8 cellular contexts compared by ENCODE assay signal in the genomic region with DNA sequence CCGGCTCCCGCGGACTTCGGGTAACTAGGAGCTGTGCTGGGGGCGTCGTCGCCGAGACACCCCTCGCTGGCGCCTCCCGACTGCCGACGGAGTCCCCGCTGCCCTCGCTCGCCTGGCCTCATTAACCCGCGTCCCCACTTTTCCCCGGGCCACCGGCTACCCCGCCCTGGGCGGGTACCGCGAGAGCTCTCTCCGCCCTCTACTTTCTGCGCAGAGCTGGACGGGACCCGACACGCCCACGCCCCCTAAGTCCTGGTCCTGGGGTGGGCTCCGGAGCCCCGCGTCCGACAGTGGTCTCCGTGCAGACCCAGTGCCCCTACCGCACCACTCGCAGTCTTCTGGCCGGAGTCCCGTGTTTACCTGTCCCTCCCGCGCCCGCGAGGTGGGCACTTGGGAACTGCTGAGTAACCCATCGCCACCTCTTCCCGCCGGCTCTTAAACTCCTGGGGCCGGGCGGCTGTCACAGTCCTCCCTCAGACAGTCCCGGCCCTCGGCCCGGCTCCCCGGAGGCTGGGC. TPM values are rescaled to one million over a fixed set of nuclear protein-coding genes. Genes with fewer than 3 reads are reported as not detected.
A peak's percentile ranks its signal among the peaks of the same experiment; 100 is the strongest.
DNase-seq lines count a peak whose midpoint lies in the region; ATAC-seq and TF ChIP-seq lines count a peak whose summit lies in the region.

No MANE protein-coding gene starts in this region.

- peak; percentile 75 for DNase-seq in GM13977 (ENCODE audit: low spot score)
- peak; percentile 62 for DNase-seq in SK-MEL-5 (ENCODE audit: low read depth, low spot score)
- peak; percentile 85 for DNase-seq in activated naive CD8-positive, alpha-beta T cell treated with anti-CD3 and anti-CD28 coated beads for 36 hours
- no peak for DNase-seq in right atrium auricular region (ENCODE audit: low spot score)
- no peak for DNase-seq in gastrocnemius medialis
- DNase-seq in GM20000 (ENCODE audit: low spot score): no peak

- TF ChIP-seq POLR2A in gastrocnemius medialis (IDR thresholded peaks at IDR 0.05): no peak

- intact Hi-C loops in gastrocnemius medialis (cut with DNase I; ENCODE audit: low total_unique reads): loop anchor here (1.0 to 5.0 kb wide), 4 partner anchors 24 to 386 kb away; a partner anchor contains a TSS

- H3K36me3 ChIP-seq in HUES6 (ENCODE audit: control insufficient read depth, insufficient read depth, low read length): peaks cover 32% of the 10 kb centered on the region
- H3K36me3 ChIP-seq in right atrium auricular region: peaks cover 33% of the 10 kb centered on the region
- peaks cover 6 to 34% of the 10 kb centered on the region in 2 donors for H3K36me3 ChIP-seq in gastrocnemius medialis

- H3K4me1 ChIP-seq in HUES6 (ENCODE audit: control insufficient read depth, insufficient read depth, low read length) (peaks cover 9% of the 10 kb centered on the region), right atrium auricular region (peaks cover 0 to 38% of the 10 kb centered on the region in 2 donors), gastrocnemius medialis (peaks cover 34 to 36% of the 10 kb centered on the region in 2 donors)

- no peaks in the 10 kb centered on the region for H3K9me3 Mint-ChIP-seq in activated naive CD8-positive, alpha-beta T cell treated with anti-CD3 and anti-CD28 coated beads for 36 hours

- H3K27ac ChIP-seq in HUES6 (ENCODE audit: low read depth, low read length): peak overlapping the region; percentile 79; the same call in 1 of the 2 replicates
- H3K27ac ChIP-seq in right atrium auricular region: peak overlapping the region; percentile 97
- peak overlapping the region; percentile 56 to 99 (median 98) for H3K27ac ChIP-seq in gastrocnemius medialis

- H3K27me3 ChIP-seq in HUES6 (ENCODE audit: control insufficient read depth, insufficient read depth, low read length) (no peaks in the 10 kb centered on the region), right atrium auricular region (no peaks in the 10 kb centered on the region), gastrocnemius medialis (no peaks in the 10 kb centered on the region)

- peaks cover 4% of the 10 kb centered on the region for H3K27me3 Mint-ChIP-seq in activated naive CD8-positive, alpha-beta T cell treated with anti-CD3 and anti-CD28 coated beads for 36 hours

- H3K4me1 Mint-ChIP-seq in activated naive CD8-positive, alpha-beta T cell treated with anti-CD3 and anti-CD28 coated beads for 36 hours: peaks cover 46% of the 10 kb centered on the region

- ATAC-seq in gastrocnemius medialis (peak; percentile 17 to 25), GM21360 (IDR thresholded peaks at IDR 0.05; ENCODE audit: unreplicated experiment) (no peak)

- in situ Hi-C loops in GM13977 (cut with MboI; ENCODE audit: low pct_unique_long_range_greater_than_20kb, low sequenced_read_pairs, unreplicated experiment) (no loop called here), SK-MEL-5 (cut with HindIII; ENCODE audit: low pct_unique_long_range_greater_than_20kb, low sequenced_read_pairs) (no loop called here), gastrocnemius medialis (cut with MboI; ENCODE audit: low sequenced_read_pairs in 4 of 4) (no loop called here)

- H3K4me3 ChIP-seq in HUES6 (ENCODE audit: low read depth, low read length) (peak overlapping the region; percentile 85), right atrium auricular region (peak overlapping the region; percentile 75 to 82), gastrocnemius medialis (peak overlapping the region; percentile 70 to 92 (median 80))

- H3K9me3 ChIP-seq in HUES6 (ENCODE audit: control insufficient read depth, insufficient read depth, low read depth, low read length) (no peaks in the 10 kb centered on the region), right atrium auricular region (no peaks in the 10 kb centered on the region), gastrocnemius medialis (no peaks in the 10 kb centered on the region)

- peak overlapping the region; percentile 99 for H3K27ac Mint-ChIP-seq in activated naive CD8-positive, alpha-beta T cell treated with anti-CD3 and anti-CD28 coated beads for 36 hours

- H3K4me3 Mint-ChIP-seq in activated naive CD8-positive, alpha-beta T cell treated with anti-CD3 and anti-CD28 coated beads for 36 hours: peak overlapping the region; percentile 100

- H3K9ac ChIP-seq in HUES6 (ENCODE audit: low read length): peak overlapping the region; percentile 82

- peaks cover 43% of the 10 kb centered on the region for H3K36me3 Mint-ChIP-seq in activated naive CD8-positive, alpha-beta T cell treated with anti-CD3 and anti-CD28 coated beads for 36 hours

- TF ChIP-seq CTCF in GM13977 (IDR thresholded peaks at IDR 0.05; ENCODE audit: extremely low read depth, insufficient read depth, missing control alignments) (no peak), right atrium auricular region (IDR thresholded peaks at IDR 0.05) (no peak), gastrocnemius medialis (IDR thresholded peaks at IDR 0.05 in 4 of 5, conservative IDR thresholded peaks at IDR 0.05 in 1 of 5) (no peak), GM20000 (IDR thresholded peaks at IDR 0.05; ENCODE audit: extremely low read depth, missing control alignments) (no peak)

RNA-seq across cellular contexts. Expression of a gene that starts 0.4 kb away (rescaled TPM):
- 12.0 and 17.3 TPM in 2 replicates for total RNA-seq in SK-MEL-5 (2014; rRNA removed; shearing (Covaris generic))
- polyA plus RNA-seq in SK-MEL-5 (2015; cell fraction: cytosol; rRNA removed): 29.7 and 35.3 TPM in 2 replicates
- polyA plus RNA-seq in SK-MEL-5 (2015; cell fraction: nucleus; rRNA removed): 6.2 and 7.6 TPM in 2 replicates
- total RNA-seq in activated naive CD8-positive, alpha-beta T cell treated with anti-CD3 and anti-CD28 coated beads for 36 hours: 10 to 100 TPM; 15.5 to 17.8 TPM
- total RNA-seq in right atrium auricular region (1 to 10 TPM in 1 of 2 donors, not detected in 1; 1.7 TPM), gastrocnemius medialis (under 1 TPM in 3 of 4 donors, not detected in 1; 0.46 to 0.82 (median 0.75) TPM)

RNA-seq across cellular contexts. Expression of a gene that starts 2.1 kb away (rescaled TPM):
- 1.8 and 2.1 TPM in 2 replicates for total RNA-seq in SK-MEL-5 (2014; rRNA removed; shearing (Covaris generic))
- polyA plus RNA-seq in SK-MEL-5 (2015; cell fraction: cytosol; rRNA removed): 2.5 and 3.6 TPM in 2 replicates
- polyA plus RNA-seq in SK-MEL-5 (2015; cell fraction: nucleus; rRNA removed): 13.5 and 18.8 TPM in 2 replicates
- 1 to 10 TPM; 4.8 to 5.6 TPM for total RNA-seq in activated naive CD8-positive, alpha-beta T cell treated with anti-CD3 and anti-CD28 coated beads for 36 hours
- total RNA-seq in right atrium auricular region: 1 to 10 TPM; 1.0 to 1.1 TPM
- total RNA-seq in gastrocnemius medialis: 1 to 10 TPM; 1.3 to 8.1 (median 1.9) TPM

RNA-seq across cellular contexts. Expression of a gene that starts 6.7 kb away (rescaled TPM):
- total RNA-seq in SK-MEL-5 (2014; rRNA removed; shearing (Covaris generic)): 965 and 1,109 TPM in 2 replicates
- 260 and 377 TPM in 2 replicates for polyA plus RNA-seq in SK-MEL-5 (2015; cell fraction: cytosol; rRNA removed)
- polyA plus RNA-seq in SK-MEL-5 (2015; cell fraction: nucleus; rRNA removed): 146 and 154 TPM in 2 replicates
- total RNA-seq in activated naive CD8-positive, alpha-beta T cell treated with anti-CD3 and anti-CD28 coated beads for 36 hours: 1,000 to 10,000 TPM; 2,447 to 2,533 TPM
- total RNA-seq in right atrium auricular region (100 to 1,000 TPM; 231 to 505 TPM), gastrocnemius medialis (100 to 1,000 TPM; 434 to 647 (median 533) TPM)

RNA-seq across cellular contexts. Expression of a gene that starts 8.8 kb away (rescaled TPM):
- total RNA-seq in SK-MEL-5 (2014; rRNA removed; shearing (Covaris generic)): 89.9 and 93.4 TPM in 2 replicates
- polyA plus RNA-seq in SK-MEL-5 (2015; cell fraction: cytosol; rRNA removed): 91.3 and 123 TPM in 2 replicates
- 159 and 165 TPM in 2 replicates for polyA plus RNA-seq in SK-MEL-5 (2015; cell fraction: nucleus; rRNA removed)
- total RNA-seq in activated naive CD8-positive, alpha-beta T cell treated with anti-CD3 and anti-CD28 coated beads for 36 hours: 1 to 10 TPM; 7.6 to 8.2 TPM
- total RNA-seq in right atrium auricular region (100 to 1,000 TPM in 1 of 2 donors, 10 to 100 TPM in 1; 55.8 to 139 TPM), gastrocnemius medialis (10 to 100 TPM; 14.9 to 53.3 (median 32.7) TPM)

RNA-seq across cellular contexts. Expression of a gene that starts 14.8 kb away (rescaled TPM):
- total RNA-seq in SK-MEL-5 (2014; rRNA removed; shearing (Covaris generic)): 0.16 TPM in 1 of 2 replicates, not detected in the other
- 0.39 TPM in 1 of 2 replicates, not detected in the other for polyA plus RNA-seq in SK-MEL-5 (2015; cell fraction: cytosol; rRNA removed)
- 5.4 and 5.7 TPM in 2 replicates for polyA plus RNA-seq in SK-MEL-5 (2015; cell fraction: nucleus; rRNA removed)
- 1 to 10 TPM; 3.1 to 3.9 TPM for total RNA-seq in activated naive CD8-positive, alpha-beta T cell treated with anti-CD3 and anti-CD28 coated beads for 36 hours
- 1 to 10 TPM in 1 of 2 donors, under 1 TPM in 1; 0.94 to 1.4 TPM for total RNA-seq in right atrium auricular region
- 1 to 10 TPM in 1 of 4 donors, under 1 TPM in 2, not detected in 1; 0.42 to 1.6 (median 0.49) TPM for total RNA-seq in gastrocnemius medialis

Comparison
In these comparisons a context has a peak if more than half of its experiments do, and no peak if none do; other contexts are left out.
1. DNase-seq: peak in GM13977 (single experiment), SK-MEL-5 (single experiment) and activated naive CD8-positive, alpha-beta T cell treated with anti-CD3 and anti-CD28 coated beads for 36 hours (single experiment); none in right atrium auricular region (single experiment), gastrocnemius medialis (0 of 2) and GM20000 (single experiment).
2. Peak in every context shown above with its lines, with median percentiles within 50 percentile points of each other: H3K27ac ChIP-seq and H3K4me3 ChIP-seq.